In genomic region chr17:48410821-48411220, GRCh38 we compare ENCODE assay signal across 3 cellular contexts. TPM values are rescaled to one million over a fixed set of nuclear protein-coding genes. Genes with fewer than 3 reads are reported as not detected.
"Had no signal": no experiment of that assay in that cellular context is flagged by ENCODE, and none has a peak within 500 bp of the region (broad histone marks: within the 10 kb centered on the region; RNA-seq: fewer than 3 reads in every experiment).

No MANE protein-coding gene starts in this region.

RNA-seq across cellular contexts. Expression of gene SKAP1, which starts 19.2 kb away (rescaled TPM):
- total RNA-seq: astrocyte, cardiac septum, PC-3 had no signal
